In genomic region chr17:50452627-50453300, GRCh38 we compare ENCODE assay signal across 15 cellular contexts. TPM values are rescaled to one million over a fixed set of nuclear protein-coding genes. Genes with fewer than 3 reads are reported as not detected.
DNase-seq lines count a peak whose midpoint lies in the region; ATAC-seq and TF ChIP-seq lines count a peak whose summit lies in the region.
"Had no signal": no experiment of that assay in that cellular context is flagged by ENCODE, and none has a peak within 500 bp of the region (broad histone marks: within the 10 kb centered on the region; RNA-seq: fewer than 3 reads in every experiment).

No MANE protein-coding gene starts in this region.

- no peaks in the 10 kb centered on the region for H3K36me3 ChIP-seq in upper lobe of right lung

- H3K27ac ChIP-seq in upper lobe of right lung: peak overlapping the region; percentile 42
- H3K27ac ChIP-seq: 22Rv1 had no signal

- ATAC-seq in upper lobe of right lung (peak; percentile 54), GM18858 (IDR thresholded peaks at IDR 0.05; ENCODE audit: unreplicated experiment) (no peak)

- peak overlapping the region; percentile 21 for H3K4me3 ChIP-seq in NB4 (ENCODE audit: low read depth, low read length)
- H3K4me3 ChIP-seq in epithelial cell of esophagus (ENCODE audit: low read length): no peak overlapping the region
- no peak overlapping the region for H3K4me3 ChIP-seq in upper lobe of right lung

- no peaks in the 10 kb centered on the region for H3K27me3 ChIP-seq in upper lobe of right lung

- intact Hi-C loops in upper lobe of right lung (cut with DNase I): no loop called here

- H3K4me1 ChIP-seq in upper lobe of right lung: peaks cover 11% of the 10 kb centered on the region

- TF ChIP-seq CTCF in NB4 (IDR thresholded peaks at IDR 0.05; ENCODE audit: low read depth, low read length): no peak
- no peak for TF ChIP-seq CTCF in epithelial cell of esophagus (IDR thresholded peaks at IDR 0.05; ENCODE audit: insufficient read depth, low read depth, low read length, missing control alignments)
- no peak for TF ChIP-seq CTCF in upper lobe of right lung (IDR thresholded peaks at IDR 0.05)

- DNase-seq in SIG-M5 treated with dmso at 0.1 percent for 504 hours (lab: John Stamatoyannopoulos, UW; ENCODE audit: unreplicated experiment): peak; percentile 83
- DNase-seq in SIG-M5 (lab: John Stamatoyannopoulos, UW): no peak
- DNase-seq in NB4 (ENCODE audit: low read depth): peak; percentile 78
- DNase-seq in epithelial cell of esophagus (ENCODE audit: low read depth): peak; percentile 77
- DNase-seq in upper lobe of right lung: no peak
- DNase-seq in COLO668 (lab: John Stamatoyannopoulos, UW; ENCODE audit: unreplicated experiment): no peak
- no peak for DNase-seq in NCI-H2029 (lab: John Stamatoyannopoulos, UW)
- DNase-seq: activated T-cell treated with anti-CD3 and anti-CD28 coated beads, Interleukin-2, amount 50 U/mL, for 24 hours; DMS53; NCI-H2081 treated with DMSO at 0.1 percent for 48 hours; retina; RPMI8226 had no signal

- no peak for TF ChIP-seq POLR2A in NB4 (IDR thresholded peaks at IDR 0.05; ENCODE audit: extremely low read depth, insufficient read length)

- H3K9me3 ChIP-seq in upper lobe of right lung: no peaks in the 10 kb centered on the region

RNA-seq across cellular contexts. Expression of gene CHAD, which starts 15.9 kb away (rescaled TPM):
- not detected for total RNA-seq in upper lobe of right lung
- total RNA-seq: astrocyte had no signal

RNA-seq across cellular contexts. Expression of gene RSAD1, which starts 25.9 kb away (rescaled TPM):
- total RNA-seq in upper lobe of right lung: 34.3 TPM

RNA-seq across cellular contexts. Expression of gene ACSF2, which starts 26.7 kb away (rescaled TPM):
- 73.9 TPM for total RNA-seq in upper lobe of right lung

RNA-seq across cellular contexts. Expression of gene LRRC59, which starts 55.4 kb away (rescaled TPM):
- 68.0 TPM for total RNA-seq in upper lobe of right lung

RNA-seq across cellular contexts. Expression of gene MYCBPAP, which starts 55.5 kb away (rescaled TPM):
- 1.3 TPM for total RNA-seq in upper lobe of right lung

Comparison
In these comparisons a context has a peak if more than half of its experiments do, and no peak if none do; other contexts are left out.
1. DNase-seq: peak in SIG-M5 treated with dmso at 0.1 percent for 504 hours (single experiment), NB4 (single experiment) and epithelial cell of esophagus (single experiment); none in SIG-M5 (single experiment), upper lobe of right lung (single experiment), COLO668 (single experiment) and NCI-H2029 (single experiment).